Comparison of ENCODE assay signal across 11 cellular contexts in genomic region chr2:134228493-134228903, GRCh38. TPM values are rescaled to one million over a fixed set of nuclear protein-coding genes. Genes with fewer than 3 reads are reported as not detected.
DNase-seq lines count a peak whose midpoint lies in the region; ATAC-seq and TF ChIP-seq lines count a peak whose summit lies in the region.
"Had no signal": no experiment of that assay in that cellular context is flagged by ENCODE, and none has a peak within 500 bp of the region (broad histone marks: within the 10 kb centered on the region; RNA-seq: fewer than 3 reads in every experiment).

No MANE protein-coding gene starts in this region.

- H3K4me2 ChIP-seq in Karpas-422 (ENCODE audit: low read depth, low read length, poor library complexity, severe bottlenecking), result no peak overlapping the region

- TF ChIP-seq CTCF in brain microvascular endothelial cell (IDR thresholded peaks at IDR 0.05; ENCODE audit: low read depth, low read length, missing control alignments) (peak; percentile 56), neural crest cell (conservative IDR thresholded peaks at IDR 0.05) (peak; percentile 51)

- H3K36me3 ChIP-seq in Karpas-422 (ENCODE audit: insufficient read depth, low read length) (no peaks in the 10 kb centered on the region), brain microvascular endothelial cell (replicated peaks) (no peaks in the 10 kb centered on the region)
- H3K36me3 ChIP-seq: tibial nerve had no signal

- H3K9me3 ChIP-seq in Karpas-422 (ENCODE audit: low read length), result peaks cover 14% of the 10 kb centered on the region

- ATAC-seq in HG03175 (IDR thresholded peaks at IDR 0.05; ENCODE audit: unreplicated experiment) (no peak), HG03108 (IDR thresholded peaks at IDR 0.05; ENCODE audit: unreplicated experiment) (no peak)

- H3K4me3 ChIP-seq in Karpas-422 (ENCODE audit: low read length), result no peak overlapping the region
- no peak overlapping the region for H3K4me3 ChIP-seq in brain microvascular endothelial cell (ENCODE audit: low read depth, low read length)
- H3K4me3 ChIP-seq: tibial nerve had no signal

- H3K27me3 ChIP-seq in Karpas-422 (ENCODE audit: low read length) (no peaks in the 10 kb centered on the region), brain microvascular endothelial cell (replicated peaks) (no peaks in the 10 kb centered on the region)
- H3K27me3 ChIP-seq: tibial nerve had no signal

- H3K27ac Mint-ChIP-seq in neural crest cell (ENCODE audit: unreplicated experiment), result no peak overlapping the region

- H3K9ac ChIP-seq in Karpas-422 (ENCODE audit: low read length), result no peak overlapping the region

- peaks cover 22% of the 10 kb centered on the region for H3K4me1 ChIP-seq in Karpas-422 (ENCODE audit: low read length)

- H3K36me3 Mint-ChIP-seq in neural crest cell (ENCODE audit: low read depth), result peaks cover 18% of the 10 kb centered on the region

- peak; percentile 31 for DNase-seq in DMS53 (lab: John Stamatoyannopoulos, UW)
- DNase-seq in DMS53 treated with DMSO at 0.1 percent for 48 hours (lab: John Stamatoyannopoulos, UW; ENCODE audit: unreplicated experiment), result no peak
- peak; percentile 60 for DNase-seq in Karpas-422
- no peak for DNase-seq in brain microvascular endothelial cell
- no peak for DNase-seq in neural crest cell (ENCODE audit: low read depth, low spot score)
- no peak for DNase-seq in KG1 (lab: John Stamatoyannopoulos, UW)
- DNase-seq: small intestine, T-helper 1 cell had no signal

- no peak overlapping the region for H2AFZ ChIP-seq in Karpas-422 (ENCODE audit: low read length)

- no peaks in the 10 kb centered on the region for H3K79me2 ChIP-seq in Karpas-422 (ENCODE audit: low read length)

- no peak overlapping the region for H3K4me3 Mint-ChIP-seq in neural crest cell

- H3K4me1 Mint-ChIP-seq in neural crest cell, result no peaks in the 10 kb centered on the region

- H3K9me2 ChIP-seq in Karpas-422 (replicated peaks; ENCODE audit: insufficient read depth, low read length), result no peaks in the 10 kb centered on the region

- H4K20me1 ChIP-seq in Karpas-422 (ENCODE audit: insufficient read depth, low read depth, low read length), result peaks cover 10% of the 10 kb centered on the region; the same call in 1 of the 2 replicates

- H3K27ac ChIP-seq in Karpas-422 (ENCODE audit: low read length), result no peak overlapping the region
- no peak overlapping the region for H3K27ac ChIP-seq in brain microvascular endothelial cell
- H3K27ac ChIP-seq: tibial nerve had no signal

- no peaks in the 10 kb centered on the region for H3K27me3 Mint-ChIP-seq in neural crest cell (ENCODE audit: low read depth)

- H3K9me3 Mint-ChIP-seq in neural crest cell, result peaks cover 16% of the 10 kb centered on the region

- in situ Hi-C loops in brain microvascular endothelial cell (cut with HindIII; ENCODE audit: low pct_ligation_motif_present, low sequenced_read_pairs), result no loop called here

RNA-seq across cellular contexts. Expression of gene MGAT5, which starts 25.4 kb away (rescaled TPM):
- 22.2 and 22.7 TPM in 2 replicates for total RNA-seq in Karpas-422 (2014; rRNA removed; shearing (Covaris generic); ENCODE audit: low replicate concordance)
- 34.2 and 36.8 TPM in 2 replicates for total RNA-seq in neural crest cell

Comparison
In these comparisons a context has a peak if more than half of its experiments do, and no peak if none do; other contexts are left out.
1. DNase-seq: peak in DMS53 (single experiment) and Karpas-422 (single experiment); none in DMS53 treated with DMSO at 0.1 percent for 48 hours (single experiment), brain microvascular endothelial cell (single experiment), neural crest cell (single experiment) and KG1 (single experiment).